In the genomic region with DNA sequence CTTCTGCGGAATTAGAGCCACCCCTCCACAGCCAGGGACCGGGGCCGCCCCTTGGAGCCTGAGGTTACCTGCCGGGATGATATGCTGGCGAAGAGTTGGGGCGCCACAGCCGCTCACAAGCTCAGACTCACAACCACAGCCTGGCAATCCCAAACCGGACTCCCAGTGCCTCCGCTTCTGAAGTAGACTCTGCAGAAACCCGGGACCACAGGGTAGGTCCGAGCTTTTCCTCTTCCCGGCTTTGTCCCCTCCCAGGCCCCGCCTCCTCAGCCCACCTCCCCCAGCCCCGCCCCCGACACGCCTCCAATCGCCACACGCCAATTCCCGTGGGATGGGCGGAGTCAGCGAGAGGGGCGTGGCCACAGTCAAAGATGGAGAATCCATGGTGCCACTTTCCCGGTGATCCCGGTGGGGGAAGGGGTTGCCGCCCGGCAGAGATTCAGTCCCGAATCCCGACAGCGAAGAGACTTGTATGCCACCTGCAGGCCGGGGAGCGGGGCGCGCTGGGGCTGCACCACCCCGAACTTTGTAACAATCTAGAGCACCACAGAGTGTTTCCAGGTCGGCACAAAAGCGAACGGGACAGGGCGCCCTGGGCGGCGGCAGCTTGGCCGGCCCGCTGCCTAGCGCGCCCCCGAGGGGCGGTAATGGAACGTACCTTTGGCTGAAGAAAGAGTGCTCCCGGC, we compare ENCODE assay signal across 8 cellular contexts. TPM values are rescaled to one million over a fixed set of nuclear protein-coding genes. Genes with fewer than 3 reads are reported as not detected.
A peak's percentile ranks its signal among the peaks of the same experiment; 100 is the strongest.
DNase-seq lines count a peak whose midpoint lies in the region; ATAC-seq and TF ChIP-seq lines count a peak whose summit lies in the region.

A gene (minus strand): TSS at position 201 of the 686 bp plus-strand sequence. CDS start 3,520 bp downstream, outside the sequence.

- DNase-seq in GM13976 (ENCODE audit: low spot score) (peak; percentile 96), NCI-H1436 treated with DMSO at 0.1 percent for 48 hours (lab: John Stamatoyannopoulos, UW) (peak; percentile 71), amniotic stem cell (lab: John Stamatoyannopoulos, UW) (peak; percentile 93), left ventricle myocardium inferior (peak; percentile 97), pulmonary artery endothelial cell (ENCODE audit: low read depth, low spot score) (peak; percentile 71), uterus (peak; percentile 96 to 97)

- ATAC-seq in HG02852 (IDR thresholded peaks at IDR 0.05; ENCODE audit: unreplicated experiment): peak; percentile 71

- peak within 1 kb of the TSS; percentile 91 for H3K27ac ChIP-seq in left ventricle myocardium inferior (replicated peaks)
- H3K27ac ChIP-seq in uterus: peak within 1 kb of the TSS; percentile 68 to 74

- H3K27me3 ChIP-seq in left ventricle myocardium inferior (ENCODE audit: low read depth) (no peaks in the 10 kb centered on the region), uterus (no peaks in the 10 kb centered on the region)

- in situ Hi-C loops in GM13976 (cut with MboI; ENCODE audit: low sequenced_read_pairs, unreplicated experiment): no loop called here

- peak; percentile 27 for TF ChIP-seq CTCF in GM13976 (IDR thresholded peaks at IDR 0.05; ENCODE audit: borderline replicate concordance, control extremely low read depth, extremely low read depth, insufficient read depth, missing control alignments)
- TF ChIP-seq CTCF in left ventricle myocardium inferior (IDR thresholded peaks at IDR 0.05; ENCODE audit: borderline replicate concordance): peak; percentile 58
- TF ChIP-seq CTCF in uterus (IDR thresholded peaks at IDR 0.05): peak in 3 of 4 experiments; percentile 23 to 41 (median 24)

- no peaks in the 10 kb centered on the region for H3K9me3 ChIP-seq in left ventricle myocardium inferior (replicated peaks)
- H3K9me3 ChIP-seq in uterus: no peaks in the 10 kb centered on the region

- H3K4me1 ChIP-seq in left ventricle myocardium inferior (peaks cover 57% of the 10 kb centered on the region), uterus (peaks cover 0 to 7% of the 10 kb centered on the region in 2 donors)

- intact Hi-C loops in T-helper 1 cell treated with Interleukin-12 subunit alpha and Interleukin-12 subunit beta and Interleukin-4 antibody, amounts not matched to agents 30 ng/mL and 1 ng/mL, for 36 hours (cut with micrococcal nuclease): loop anchor here (1.0 to 10.0 kb wide), 13 partner anchors 11 to 1980 kb away; a partner anchor contains a TSS
- intact Hi-C loops in left ventricle myocardium inferior (cut with micrococcal nuclease): no loop called here
- intact Hi-C loops in uterus (cut with DNase I; ENCODE audit: low total_unique reads): no loop called here

- peak within 1 kb of the TSS; percentile 88 for H3K4me3 ChIP-seq in left ventricle myocardium inferior
- H3K4me3 ChIP-seq in uterus: peak within 1 kb of the TSS; percentile 73 to 76

- peak in 1 of 2 donors; percentile 27 for TF ChIP-seq POLR2A in uterus (IDR thresholded peaks at IDR 0.05)

- peaks cover 23% of the 10 kb centered on the region for H3K36me3 ChIP-seq in left ventricle myocardium inferior
- H3K36me3 ChIP-seq in uterus: no peaks in the 10 kb centered on the region

RNA-seq across cellular contexts. Expression of the gene that starts here (rescaled TPM):
- 21.9 and 22.9 TPM in 2 replicates for total RNA-seq in T-helper 1 cell treated with Interleukin-12 subunit alpha and Interleukin-12 subunit beta and Interleukin-4 antibody, amounts not matched to agents 30 ng/mL and 1 ng/mL, for 36 hours
- total RNA-seq in left ventricle myocardium inferior (38.4 TPM), pulmonary artery endothelial cell (111 and 190 TPM in 2 replicates), uterus (100 to 1,000 TPM in 1 of 4 donors, 10 to 100 TPM in 3; 22.8 to 105 (median 38.1) TPM)

Comparison
In these comparisons a context has a peak if more than half of its experiments do, and no peak if none do; other contexts are left out.
1. Peak in every context shown above with its lines: DNase-seq, ATAC-seq, H3K4me3 ChIP-seq and H3K27ac ChIP-seq.